ENCODE assay signal across 1 cellular context in genomic region chr17:19672009-19672837, GRCh38.
TF ChIP-seq lines count a peak whose summit lies in the region.

No MANE protein-coding gene starts in this region.

TF ChIP-seq in GM23338, 12 proteins besides CTCF, POLR2A, EP300 and RAD21 (continued from another document):
- TF ChIP-seq CREB1 (CRISPR knock-in tag; IDR thresholded peaks at IDR 0.05; ENCODE audit: low read depth), result no peak
- no peak for TF ChIP-seq ZNF114 (CRISPR knock-in tag; IDR thresholded peaks at IDR 0.05)
- TF ChIP-seq REST (IDR thresholded peaks at IDR 0.05; ENCODE audit: unreplicated experiment), result no peak
- TF ChIP-seq NANOG (IDR thresholded peaks at IDR 0.05; ENCODE audit: borderline replicate concordance), result no peak
- no peak for TF ChIP-seq EZH2phosphoT487 (IDR thresholded peaks at IDR 0.05; ENCODE audit: unreplicated experiment)
- TF ChIP-seq POLR2AphosphoS5 (IDR thresholded peaks at IDR 0.05; ENCODE audit: low read depth), result no peak
- TF ChIP-seq ZNF331 (CRISPR knock-in tag; IDR thresholded peaks at IDR 0.05; ENCODE audit: low read depth), result no peak
- TF ChIP-seq ETS1 (IDR thresholded peaks at IDR 0.05), result no peak
TF ChIP-seq in GM23338: peak in this region for 0.
